In the genomic region with DNA sequence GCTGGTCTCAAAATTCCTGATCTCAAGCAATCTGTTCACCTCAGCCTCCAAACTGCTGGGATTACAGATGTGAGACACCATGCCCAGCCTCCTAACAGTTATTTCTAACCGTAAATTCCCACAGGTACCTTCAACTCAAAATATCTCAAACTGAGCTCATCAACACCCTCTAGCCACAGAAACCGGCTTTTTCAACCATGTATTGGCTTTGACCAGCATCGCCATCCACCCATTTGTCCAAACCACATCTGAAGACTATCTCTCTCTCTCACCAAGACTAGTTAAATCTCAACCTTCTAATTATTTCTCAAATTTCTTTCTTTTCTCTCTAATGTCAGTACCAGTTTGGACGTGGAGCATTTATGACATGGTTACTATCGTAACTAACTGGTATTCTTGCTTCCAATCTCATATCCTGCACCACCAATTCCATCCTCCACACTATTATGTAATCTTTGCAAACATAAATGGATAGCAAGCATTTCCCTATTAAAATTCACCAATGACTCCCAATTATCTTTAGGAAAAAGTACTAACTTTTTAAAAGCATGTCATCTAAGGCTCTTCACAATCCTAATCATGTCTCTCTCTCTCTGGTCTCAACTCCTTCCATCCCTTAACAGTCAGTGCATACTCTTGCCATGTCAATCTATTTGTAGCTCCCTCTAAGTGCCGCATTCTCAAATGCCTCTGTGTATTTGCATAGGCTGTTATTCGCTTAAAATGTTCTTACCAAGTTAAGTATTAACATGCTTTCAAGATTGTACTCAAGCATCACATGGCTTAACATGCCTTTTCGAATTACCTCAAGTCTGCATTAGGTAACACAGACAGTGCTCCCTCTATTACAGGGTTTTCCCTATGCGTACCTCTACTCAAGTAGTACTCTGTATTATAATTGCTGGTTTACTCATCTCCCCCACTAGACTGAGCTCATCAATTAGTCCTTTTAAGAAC, we compare ENCODE assay signal across 14 cellular contexts. TPM values are rescaled to one million over a fixed set of nuclear protein-coding genes. Genes with fewer than 3 reads are reported as not detected.
DNase-seq lines count a peak whose midpoint lies in the region; ATAC-seq and TF ChIP-seq lines count a peak whose summit lies in the region.
"Had no signal": no experiment of that assay in that cellular context is flagged by ENCODE, and none has a peak within 500 bp of the region (broad histone marks: within the 10 kb centered on the region; RNA-seq: fewer than 3 reads in every experiment).

No MANE protein-coding gene starts in this region.

- H2BK20ac ChIP-seq in IMR-90 (ENCODE audit: low read depth, low read length) = no peak overlapping the region

- peaks cover 11% of the 10 kb centered on the region for H3K36me3 ChIP-seq in IMR-90 (ENCODE audit: control insufficient read depth, insufficient read depth, low read length)
- peaks cover 0 to 36% (median 5%) of the 10 kb centered on the region in 4 donors for H3K36me3 ChIP-seq in sigmoid colon

- BruUV-seq in IMR-90 (replicated peaks; lab: Mats Ljungman, UMichigan) = no TSS peak

- peaks cover 85% of the 10 kb centered on the region for H3K36me3 Mint-ChIP-seq in CD4-positive, alpha-beta T cell (ENCODE audit: low read depth)
- peaks cover 65% of the 10 kb centered on the region for H3K36me3 Mint-ChIP-seq in activated CD4-positive, alpha-beta T cell treated with anti-CD3 and anti-CD28 coated beads, Interleukin-2, amount 10 ng/mL, durations not matched to agents 24 days and 14 days (ENCODE audit: low read depth)

- no peaks in the 10 kb centered on the region for H3K27me3 Mint-ChIP-seq in CD4-positive, alpha-beta T cell
- no peaks in the 10 kb centered on the region for H3K27me3 Mint-ChIP-seq in activated CD4-positive, alpha-beta T cell treated with anti-CD3 and anti-CD28 coated beads, Interleukin-2, amount 10 ng/mL, durations not matched to agents 24 days and 14 days

- H3K4me1 ChIP-seq in IMR-90 (ENCODE audit: control insufficient read depth, insufficient read depth, low read length) (peaks cover 4% of the 10 kb centered on the region; the same call in 1 of the 2 replicates), sigmoid colon (peaks cover 0 to 36% (median 16%) of the 10 kb centered on the region in 4 donors)

- no peak overlapping the region for H3K56ac ChIP-seq in IMR-90 (ENCODE audit: extremely low read depth, insufficient read depth, low read length)

- no peak for ATAC-seq in CD4-positive, alpha-beta T cell (ENCODE audit: poor library complexity)
- ATAC-seq in GM19023 (IDR thresholded peaks at IDR 0.05; ENCODE audit: unreplicated experiment) (peak; percentile 56), IMR-90 (ENCODE audit: low read depth) (no peak)

- H3K4me1 Mint-ChIP-seq in CD4-positive, alpha-beta T cell (ENCODE audit: low read depth) = peaks cover 92% of the 10 kb centered on the region
- H3K4me1 Mint-ChIP-seq in activated CD4-positive, alpha-beta T cell treated with anti-CD3 and anti-CD28 coated beads, Interleukin-2, amount 10 ng/mL, durations not matched to agents 24 days and 14 days = peaks cover 34% of the 10 kb centered on the region

- POLR2A ChIA-PET in CD4-positive, alpha-beta T cell (lab: Charles Lee) = interaction anchor here (0.6 to 1.5 kb wide), 2 partner anchors 11 to 40 kb away, joined by 3 to 4 read pairs; no protein-coding TSS in a partner anchor
- POLR2A ChIA-PET in IMR-90 (lab: Charles Lee; ENCODE audit: unreplicated experiment) = no interaction called here

- H3K4me3 Mint-ChIP-seq in CD4-positive, alpha-beta T cell = no peak overlapping the region
- H3K4me3 Mint-ChIP-seq in activated CD4-positive, alpha-beta T cell treated with anti-CD3 and anti-CD28 coated beads, Interleukin-2, amount 10 ng/mL, durations not matched to agents 24 days and 14 days = no peak overlapping the region
- H3K4me3 Mint-ChIP-seq: T-helper 1 cell treated with Interleukin-12 subunit alpha and Interleukin-12 subunit beta and Interleukin-4 antibody, amounts not matched to agents 30 μg/mL and 1 μg/mL, for 36 hours had no signal

- no peak for TF ChIP-seq CTCF in CD4-positive, alpha-beta T cell (IDR thresholded peaks at IDR 0.05)
- TF ChIP-seq CTCF in IMR-90 (conservative IDR thresholded peaks at IDR 0.05; ENCODE audit: low read depth, low read length) (no peak), sigmoid colon (IDR thresholded peaks at IDR 0.05) (no peak)

- H3K4me3 ChIP-seq in IMR-90 (ENCODE audit: insufficient read depth, low read depth, low read length) (no peak overlapping the region), sigmoid colon (no peak overlapping the region)
- H3K4me3 ChIP-seq: MG63 had no signal

- peaks cover 17% of the 10 kb centered on the region for H3K9me1 ChIP-seq in IMR-90 (ENCODE audit: insufficient read depth, low read length)

- H3K27ac ChIP-seq in CD4-positive, alpha-beta T cell (ENCODE audit: low read depth, low read length) = no peak overlapping the region
- H3K27ac ChIP-seq in IMR-90 (ENCODE audit: insufficient read depth, low read length) (no peak overlapping the region), sigmoid colon (no peak overlapping the region)
- H3K27ac ChIP-seq: C4-2B had no signal

- H3K18ac ChIP-seq in IMR-90 (ENCODE audit: low read depth, low read length) = no peak overlapping the region

- H2BK120ac ChIP-seq in IMR-90 (ENCODE audit: low read depth, low read length) = no peak overlapping the region

- H4K20me1 ChIP-seq in IMR-90 (ENCODE audit: insufficient read depth, low read length) = peaks cover 22% of the 10 kb centered on the region; the same call in 1 of the 2 replicates

- DNase-seq in CD4-positive, alpha-beta T cell = no peak
- no peak for DNase-seq in IMR-90
- DNase-seq in left kidney (ENCODE audit: low read depth, low spot score) = peak; percentile 47
- no peak for DNase-seq in sigmoid colon
- DNase-seq in AG20443 (ENCODE audit: low spot score) = no peak
- DNase-seq in activated CD4-positive, alpha-beta T cell treated with anti-CD3 and anti-CD28 coated beads, Interleukin-2, amount 10 ng/mL, durations not matched to agents 24 days and 14 days = no peak
- DNase-seq in stimulated activated CD4-positive, alpha-beta T cell treated with anti-CD3 and anti-CD28 coated beads, Interleukin-2, amount 100 ng/mL, for 24 hours = no peak
- DNase-seq: activated CD4-positive, alpha-beta T cell treated with anti-CD3 and anti-CD28 coated beads, Interleukin-2, amount 50 U/mL, for 1 hour; activated naive CD4-positive, alpha-beta T cell; MG63; stimulated activated CD4-positive, alpha-beta T cell treated with anti-CD3 and anti-CD28 coated beads, Interleukin-15, amount 100 ng/mL, for 24 hours had no signal

- TF ChIP-seq POLR2A in IMR-90 (IDR thresholded peaks at IDR 0.05; ENCODE audit: low read depth, low read length) (no peak), sigmoid colon (IDR thresholded peaks at IDR 0.05) (no peak)

- CTCF ChIA-PET in CD4-positive, alpha-beta T cell (lab: Charles Lee) = interaction anchor here (0.7 to 1.0 kb wide), 3 partner anchors 8 to 38 kb away, joined by 3 to 4 read pairs (median 3); no protein-coding TSS in a partner anchor
- CTCF ChIA-PET in IMR-90 (lab: Yijun Ruan, JAX) = no interaction called here

- no peaks in the 10 kb centered on the region for H3K27me3 ChIP-seq in CD4-positive, alpha-beta T cell (ENCODE audit: control insufficient read depth, insufficient read depth, low read length)
- no peaks in the 10 kb centered on the region for H3K27me3 ChIP-seq in IMR-90 (ENCODE audit: control insufficient read depth, insufficient read depth, low read length)
- no peaks in the 10 kb centered on the region for H3K27me3 ChIP-seq in sigmoid colon
- H3K27me3 ChIP-seq: MG63 had no signal

- TF ChIP-seq RAD21 in IMR-90 (IDR thresholded peaks at IDR 0.05; ENCODE audit: low read length) = no peak

- H4K91ac ChIP-seq in IMR-90 (ENCODE audit: insufficient read depth, low read depth, low read length) = no peak overlapping the region

- H3K23ac ChIP-seq in IMR-90 (ENCODE audit: low read depth, low read length) = no peak overlapping the region

- H3K4me2 ChIP-seq in IMR-90 (ENCODE audit: low read depth, low read length) = no peak overlapping the region

- no peak overlapping the region for H2AFZ ChIP-seq in IMR-90 (replicated peaks; ENCODE audit: low read length, poor library complexity)

- no peak overlapping the region for H2BK5ac ChIP-seq in IMR-90 (ENCODE audit: low read depth, low read length, poor library complexity, severe bottlenecking)

- H3K79me1 ChIP-seq in IMR-90 (ENCODE audit: low read depth in 1 of 2, low read length in 2 of 2) = peaks cover 38 to 55% of the 10 kb centered on the region in 2 experiments

- dilution Hi-C loops in IMR-90 (cut with HindIII; ENCODE audit: low sequenced_read_pairs, unreplicated experiment) = no loop called here

- WGBS in IMR-90 (ENCODE audit: extremely low coverage in 2 of 2, insufficient read length in 1 of 2), 2 experiments = 100% methylated on average over 3 of the region's 9 CpGs; no CpG with 5 or more reads in 1 of the 2 experiments
- 58 to 81% methylated on average over 9 of the region's 9 CpGs for WGBS in sigmoid colon, 2 donors

- in situ Hi-C loops in IMR-90 (cut with MboI; ENCODE audit: low sequenced_read_pairs) = no loop called here

- H4K5ac ChIP-seq in IMR-90 (ENCODE audit: low read depth, low read length) = no peak overlapping the region

- 0 out of 2 replicates have a peak overlapping the region, but pooled peaks have one; percentile 12 for H3K14ac ChIP-seq in IMR-90 (replicated peaks; ENCODE audit: low read depth, low read length)

- H3K4ac ChIP-seq in IMR-90 (ENCODE audit: low read depth, low read length) = no peak overlapping the region

- no peaks in the 10 kb centered on the region for H3K9me3 ChIP-seq in CD4-positive, alpha-beta T cell (ENCODE audit: control insufficient read depth, low read length)
- H3K9me3 ChIP-seq in IMR-90 (ENCODE audit: control insufficient read depth, insufficient read depth, low read length) (no peaks in the 10 kb centered on the region), sigmoid colon (no peaks in the 10 kb centered on the region)
- H3K9me3 ChIP-seq: MG63 had no signal

- no peak overlapping the region for H2AK9ac ChIP-seq in IMR-90 (replicated peaks; ENCODE audit: low read depth, low read length, poor library complexity)

- no peak overlapping the region for H3K9ac ChIP-seq in IMR-90 (ENCODE audit: low read depth, low read length)

- intact Hi-C loops in CD4-positive, alpha-beta T cell (cut with DNase I, micrococcal nuclease) = no loop called here
- intact Hi-C loops in IMR-90 (cut with micrococcal nuclease) = no loop called here
- intact Hi-C loops in sigmoid colon (cut with DNase I) = no loop called here
- intact Hi-C loops in activated CD4-positive, alpha-beta T cell treated with anti-CD3 and anti-CD28 coated beads, Interleukin-2, amount 10 ng/mL, durations not matched to agents 24 days and 14 days (cut with micrococcal nuclease) = no loop called here

- H3K27ac Mint-ChIP-seq in CD4-positive, alpha-beta T cell = peak overlapping the region; percentile 64
- H3K27ac Mint-ChIP-seq in activated CD4-positive, alpha-beta T cell treated with anti-CD3 and anti-CD28 coated beads, Interleukin-2, amount 10 ng/mL, durations not matched to agents 24 days and 14 days = no peak overlapping the region

- H3K9me3 Mint-ChIP-seq in CD4-positive, alpha-beta T cell = no peaks in the 10 kb centered on the region
- H3K9me3 Mint-ChIP-seq in activated CD4-positive, alpha-beta T cell treated with anti-CD3 and anti-CD28 coated beads, Interleukin-2, amount 10 ng/mL, durations not matched to agents 24 days and 14 days = no peaks in the 10 kb centered on the region
- H3K9me3 Mint-ChIP-seq: T-helper 1 cell treated with Interleukin-12 subunit alpha and Interleukin-12 subunit beta and Interleukin-4 antibody, amounts not matched to agents 30 μg/mL and 1 μg/mL, for 36 hours had no signal

- no peak overlapping the region for H2BK15ac ChIP-seq in IMR-90 (ENCODE audit: low read depth, low read length)

- TF ChIP-seq EP300 in sigmoid colon (IDR thresholded peaks at IDR 0.05) = no peak

- H2AK5ac ChIP-seq in IMR-90 (ENCODE audit: low read depth, low read length) = no peak overlapping the region

- H4K8ac ChIP-seq in IMR-90 (ENCODE audit: low read depth in 2 of 2, low read length in 2 of 2) = no peak overlapping the region

RNA-seq across cellular contexts. Expression of gene RSBN1, which starts 18.1 kb away (rescaled TPM):
- 10 to 100 TPM; 44.2 to 44.6 TPM for total RNA-seq in CD4-positive, alpha-beta T cell
- 11.7 and 12.8 TPM in 2 replicates for total RNA-seq in IMR-90 (2012; rRNA removed)
- polyA plus RNA-seq in IMR-90 (2012; rRNA removed) = 4.6 and 5.3 TPM in 2 replicates
- polyA plus RNA-seq in IMR-90 (2012; cell fraction: cytosol; rRNA removed) = 1.8 and 3.0 TPM in 2 replicates
- polyA plus RNA-seq in IMR-90 (2012; cell fraction: nucleus; rRNA removed; ENCODE audit: low replicate concordance) = 3.0 and 10.1 TPM in 2 replicates
- 10 to 100 TPM; 15.5 to 33.9 (median 22.9) TPM for total RNA-seq in sigmoid colon
- 1 to 10 TPM; 5.4 to 8.3 (median 7.2) TPM for polyA plus RNA-seq in sigmoid colon
- total RNA-seq in activated CD4-positive, alpha-beta T cell treated with anti-CD3 and anti-CD28 coated beads, Interleukin-2, amount 10 ng/mL, durations not matched to agents 24 days and 14 days = 20.9 and 21.5 TPM in 2 replicates

RNA-seq across cellular contexts. Expression of gene PHTF1, which starts 34.9 kb away (rescaled TPM):
- 1 to 10 TPM; 3.1 to 4.0 TPM for total RNA-seq in CD4-positive, alpha-beta T cell
- 13.3 and 20.6 TPM in 2 replicates for total RNA-seq in IMR-90 (2012; rRNA removed)
- 7.6 and 9.6 TPM in 2 replicates for polyA plus RNA-seq in IMR-90 (2012; rRNA removed)
- polyA plus RNA-seq in IMR-90 (2012; cell fraction: cytosol; rRNA removed) = 3.6 and 3.7 TPM in 2 replicates
- polyA plus RNA-seq in IMR-90 (2012; cell fraction: nucleus; rRNA removed; ENCODE audit: low replicate concordance) = 6.1 and 13.0 TPM in 2 replicates
- total RNA-seq in sigmoid colon = 10 to 100 TPM; 11.9 to 22.7 (median 14.4) TPM
- polyA plus RNA-seq in sigmoid colon = 1 to 10 TPM; 2.4 to 8.7 (median 4.2) TPM
- 15.6 and 19.2 TPM in 2 replicates for total RNA-seq in activated CD4-positive, alpha-beta T cell treated with anti-CD3 and anti-CD28 coated beads, Interleukin-2, amount 10 ng/mL, durations not matched to agents 24 days and 14 days
